Comparison of ENCODE assay signal across 31 cellular contexts in genomic region chr12:121390856-121391255, GRCh38.
"Had no signal": no experiment of that assay in that cellular context is flagged by ENCODE, and none has a peak within 500 bp of the region (broad histone marks: within the 10 kb centered on the region; RNA-seq: fewer than 3 reads in every experiment).

No MANE protein-coding gene starts in this region.

- H3K36me3 Mint-ChIP-seq: memory B cell; naive thymus-derived CD8-positive, alpha-beta T cell; stimulated activated memory B cell treated with anti-CD40 and anti-IgM and Interleukin-4, amounts not matched to agents 10 μg/mL and 1 μg/mL and 100 μg/mL, for 72 hours; T-cell; type B pancreatic cell had no signal

- ATAC-seq: naive thymus-derived CD8-positive, alpha-beta T cell; pancreas; stimulated activated memory B cell treated with anti-CD40 and anti-IgM and Interleukin-4, amounts not matched to agents 10 μg/mL and 1 μg/mL and 100 μg/mL, for 72 hours; stimulated activated naive CD8-positive, alpha-beta T cell treated with anti-CD3 and anti-CD28 coated beads, Interleukin-15, amount 100 ng/mL, for 72 hours had no signal

- H3K9me3 ChIP-seq: pancreas, prostate gland, sigmoid colon, uterus had no signal

- H3K27ac ChIP-seq: brain microvascular endothelial cell, pancreas, prostate gland, VCaP had no signal

- H3K27me3 ChIP-seq: brain microvascular endothelial cell, pancreas, sigmoid colon, uterus had no signal

- H3K9me3 Mint-ChIP-seq: activated CD4-positive, alpha-beta memory T cell treated with anti-CD3 and anti-CD28 coated beads, Interleukin-2, amount 10 ng/mL, durations not matched to agents 7 days and 5 days; activated T-cell treated with anti-CD3 and anti-CD28 coated beads, Interleukin-2, amount 50 U/mL, for 24 hours; activated T-helper 17 cell treated with anti-CD3 and anti-CD28 coated beads, Interleukin-2, amount 50 U/mL, for 72 hours; memory B cell; naive thymus-derived CD8-positive, alpha-beta T cell; neural crest cell; stimulated activated memory B cell treated with anti-CD40 and anti-IgM and Interleukin-4, amounts not matched to agents 10 μg/mL and 1 μg/mL and 100 μg/mL, for 72 hours; stimulated activated naive CD8-positive, alpha-beta T cell treated with anti-CD3 and anti-CD28 coated beads, Interleukin-15, amount 100 ng/mL, for 72 hours; T-cell; type B pancreatic cell had no signal

- FAIRE-seq: astrocyte, endometrium, pancreas, small intestine had no signal

- DNase-seq: activated CD4-positive, alpha-beta memory T cell treated with anti-CD3 and anti-CD28 coated beads, Interleukin-2, amount 10 ng/mL, durations not matched to agents 7 days and 5 days; activated CD4-positive, alpha-beta T cell treated with anti-CD3 and anti-CD28 coated beads, Interleukin-2, amount 10 ng/mL, durations not matched to agents 24 days and 14 days; activated gamma-delta T cell treated with Interleukin-2 at 50 U/mL for 16 hours; amniotic stem cell; brain microvascular endothelial cell; central memory CD4-positive, alpha-beta T cell; dermis blood vessel endothelial cell; effector CD8-positive, alpha-beta T cell; erythroblast; head of caudate nucleus; hippocampal formation; naive thymus-derived CD8-positive, alpha-beta T cell; nucleus accumbens; pancreas; retina; sigmoid colon; small intestine; stimulated activated CD8-positive, alpha-beta memory T cell treated with anti-CD3 and anti-CD28 coated beads, Interleukin-4, amount 100 ng/mL, for 48 hours; stimulated activated naive CD8-positive, alpha-beta T cell treated with anti-CD3 and anti-CD28 coated beads, Interleukin-15, amount 100 ng/mL, for 72 hours had no signal

- H3K4me3 Mint-ChIP-seq: neural crest cell, type B pancreatic cell had no signal

- H3K4me1 Mint-ChIP-seq: neural crest cell had no signal

- H3K4me1 ChIP-seq: pancreas, prostate gland, sigmoid colon, uterus had no signal

- H3K36me3 ChIP-seq: brain microvascular endothelial cell, pancreas, prostate gland, sigmoid colon, uterus had no signal

- H3K4me3 ChIP-seq: pancreas, prostate gland, uterus had no signal

- H3K27me3 Mint-ChIP-seq: activated CD4-positive, alpha-beta memory T cell treated with anti-CD3 and anti-CD28 coated beads, Interleukin-2, amount 10 ng/mL, durations not matched to agents 7 days and 5 days; activated CD4-positive, alpha-beta T cell treated with anti-CD3 and anti-CD28 coated beads, Interleukin-2, amount 10 ng/mL, durations not matched to agents 24 days and 14 days; activated T-cell treated with anti-CD3 and anti-CD28 coated beads, Interleukin-2, amount 50 U/mL, for 24 hours; activated T-helper 17 cell treated with anti-CD3 and anti-CD28 coated beads, Interleukin-2, amount 50 U/mL, for 72 hours; memory B cell; naive thymus-derived CD8-positive, alpha-beta T cell; stimulated activated memory B cell treated with anti-CD40 and anti-IgM and Interleukin-4, amounts not matched to agents 10 μg/mL and 1 μg/mL and 100 μg/mL, for 72 hours; stimulated activated naive CD8-positive, alpha-beta T cell treated with anti-CD3 and anti-CD28 coated beads, Interleukin-15, amount 100 ng/mL, for 72 hours; T-cell; type B pancreatic cell had no signal
